8 cellular contexts compared by ENCODE assay signal in genomic region chr10:75095631-75096030, GRCh38.
"Had no signal": no experiment of that assay in that cellular context is flagged by ENCODE, and none has a peak within 500 bp of the region (broad histone marks: within the 10 kb centered on the region; RNA-seq: fewer than 3 reads in every experiment).

No MANE protein-coding gene starts in this region.

- H3K9me3 ChIP-seq: HAP-1 had no signal

- H3K36me3 ChIP-seq: HAP-1 had no signal

- ATAC-seq: GM23338, HCT116, HepG2 had no signal

- H2AFZ ChIP-seq: GM23338 had no signal

- H3K4me2 ChIP-seq: GM23338 had no signal

- DNase-seq: H7, HFFc6, KBM-7 had no signal

- H3K4me1 ChIP-seq: HAP-1 had no signal

- H3K27ac ChIP-seq: HL-60 had no signal

- H3K4me3 ChIP-seq: GM23338, HAP-1 had no signal
